ENCODE assay signal across 1 cellular context in the genomic region with DNA sequence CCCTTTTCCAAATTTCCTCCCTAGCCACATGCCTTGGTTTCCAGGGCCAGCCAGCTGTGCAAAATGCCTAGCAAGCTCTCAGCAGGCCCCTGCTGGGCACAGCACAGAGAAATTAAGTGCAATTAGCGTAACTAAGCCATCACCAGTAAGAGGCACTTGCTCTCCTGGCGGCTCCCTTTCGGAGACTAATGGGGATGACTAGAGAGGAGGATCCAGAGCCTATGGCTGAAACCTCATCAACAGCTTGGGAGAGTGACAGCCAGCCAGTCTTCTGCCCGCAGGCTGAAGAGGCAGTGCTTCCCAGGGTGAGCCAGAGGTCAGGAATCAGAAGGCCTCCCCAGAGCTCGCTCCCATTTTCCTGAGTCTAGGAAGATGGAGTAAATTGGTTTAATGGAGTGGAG.
TF ChIP-seq lines count a peak whose summit lies in the region.

No MANE protein-coding gene starts in this region.

TF ChIP-seq in H1, 55 proteins besides CTCF, POLR2A, EP300 and RAD21 (continued from another document):
- TF ChIP-seq POLR2AphosphoS5 (IDR thresholded peaks at IDR 0.05; ENCODE audit: low read depth, low read length): no peak
- no peak for TF ChIP-seq KDM4A (IDR thresholded peaks at IDR 0.05; ENCODE audit: low read depth, low read length, severe bottlenecking)
- TF ChIP-seq ZNF274 (IDR thresholded peaks at IDR 0.05; ENCODE audit: borderline replicate concordance, extremely low read depth, low read length): no peak
- peak; percentile 95 for TF ChIP-seq TCF12 (IDR thresholded peaks at IDR 0.05; ENCODE audit: low read depth, low read length)
- no peak for TF ChIP-seq PHF8 (conservative IDR thresholded peaks at IDR 0.05; ENCODE audit: low read depth, low read length)
- TF ChIP-seq, protein P1, sequence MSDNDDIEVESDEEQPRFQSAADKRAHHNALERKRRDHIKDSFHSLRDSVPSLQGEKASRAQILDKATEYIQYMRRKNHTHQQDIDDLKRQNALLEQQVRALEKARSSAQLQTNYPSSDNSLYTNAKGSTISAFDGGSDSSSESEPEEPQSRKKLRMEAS (IDR thresholded peaks at IDR 0.05): peak; percentile 14; the same call in 1 of the 2 replicates
- peak; percentile 68 for TF ChIP-seq TEAD4 (IDR thresholded peaks at IDR 0.05; ENCODE audit: low read depth, low read length)
- no peak for TF ChIP-seq RFX5 (IDR thresholded peaks at IDR 0.05; ENCODE audit: borderline replicate concordance, low read depth, low read length)
- no peak for TF ChIP-seq CBX5 (IDR thresholded peaks at IDR 0.05; ENCODE audit: low read depth, low read length)
- TF ChIP-seq SUZ12 (IDR thresholded peaks at IDR 0.05; ENCODE audit: low read length): no peak
- peak; percentile 10; the same call in 1 of the 2 replicates for TF ChIP-seq MAFK (IDR thresholded peaks at IDR 0.05; ENCODE audit: low read depth, low read length)
- no peak for TF ChIP-seq JUN (IDR thresholded peaks at IDR 0.05; ENCODE audit: low read depth, low read length)
- peak; percentile 47; the same call in 1 of the 2 replicates for TF ChIP-seq YY1 (IDR thresholded peaks at IDR 0.05; ENCODE audit: low read depth, low read length)
- TF ChIP-seq, protein P2, sequence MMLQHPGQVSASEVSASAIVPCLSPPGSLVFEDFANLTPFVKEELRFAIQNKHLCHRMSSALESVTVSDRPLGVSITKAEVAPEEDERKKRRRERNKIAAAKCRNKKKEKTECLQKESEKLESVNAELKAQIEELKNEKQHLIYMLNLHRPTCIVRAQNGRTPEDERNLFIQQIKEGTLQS (IDR thresholded peaks at IDR 0.05; ENCODE audit: insufficient read depth, low read depth, low read length): no peak
- no peak for TF ChIP-seq BACH1 (IDR thresholded peaks at IDR 0.05; ENCODE audit: low read length)
- TF ChIP-seq, protein P3, sequence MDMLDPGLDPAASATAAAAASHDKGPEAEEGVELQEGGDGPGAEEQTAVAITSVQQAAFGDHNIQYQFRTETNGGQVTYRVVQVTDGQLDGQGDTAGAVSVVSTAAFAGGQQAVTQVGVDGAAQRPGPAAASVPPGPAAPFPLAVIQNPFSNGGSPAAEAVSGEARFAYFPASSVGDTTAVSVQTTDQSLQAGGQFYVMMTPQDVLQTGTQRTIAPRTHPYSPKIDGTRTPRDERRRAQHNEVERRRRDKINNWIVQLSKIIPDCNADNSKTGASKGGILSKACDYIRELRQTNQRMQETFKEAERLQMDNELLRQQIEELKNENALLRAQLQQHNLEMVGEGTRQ (IDR thresholded peaks at IDR 0.05; ENCODE audit: low read length): no peak
- TF ChIP-seq KDM1A (IDR thresholded peaks at IDR 0.05; ENCODE audit: borderline replicate concordance, low read length): no peak
- TF ChIP-seq BRCA1 (IDR thresholded peaks at IDR 0.05; ENCODE audit: low read depth, low read length): no peak
- TF ChIP-seq, protein P4, sequence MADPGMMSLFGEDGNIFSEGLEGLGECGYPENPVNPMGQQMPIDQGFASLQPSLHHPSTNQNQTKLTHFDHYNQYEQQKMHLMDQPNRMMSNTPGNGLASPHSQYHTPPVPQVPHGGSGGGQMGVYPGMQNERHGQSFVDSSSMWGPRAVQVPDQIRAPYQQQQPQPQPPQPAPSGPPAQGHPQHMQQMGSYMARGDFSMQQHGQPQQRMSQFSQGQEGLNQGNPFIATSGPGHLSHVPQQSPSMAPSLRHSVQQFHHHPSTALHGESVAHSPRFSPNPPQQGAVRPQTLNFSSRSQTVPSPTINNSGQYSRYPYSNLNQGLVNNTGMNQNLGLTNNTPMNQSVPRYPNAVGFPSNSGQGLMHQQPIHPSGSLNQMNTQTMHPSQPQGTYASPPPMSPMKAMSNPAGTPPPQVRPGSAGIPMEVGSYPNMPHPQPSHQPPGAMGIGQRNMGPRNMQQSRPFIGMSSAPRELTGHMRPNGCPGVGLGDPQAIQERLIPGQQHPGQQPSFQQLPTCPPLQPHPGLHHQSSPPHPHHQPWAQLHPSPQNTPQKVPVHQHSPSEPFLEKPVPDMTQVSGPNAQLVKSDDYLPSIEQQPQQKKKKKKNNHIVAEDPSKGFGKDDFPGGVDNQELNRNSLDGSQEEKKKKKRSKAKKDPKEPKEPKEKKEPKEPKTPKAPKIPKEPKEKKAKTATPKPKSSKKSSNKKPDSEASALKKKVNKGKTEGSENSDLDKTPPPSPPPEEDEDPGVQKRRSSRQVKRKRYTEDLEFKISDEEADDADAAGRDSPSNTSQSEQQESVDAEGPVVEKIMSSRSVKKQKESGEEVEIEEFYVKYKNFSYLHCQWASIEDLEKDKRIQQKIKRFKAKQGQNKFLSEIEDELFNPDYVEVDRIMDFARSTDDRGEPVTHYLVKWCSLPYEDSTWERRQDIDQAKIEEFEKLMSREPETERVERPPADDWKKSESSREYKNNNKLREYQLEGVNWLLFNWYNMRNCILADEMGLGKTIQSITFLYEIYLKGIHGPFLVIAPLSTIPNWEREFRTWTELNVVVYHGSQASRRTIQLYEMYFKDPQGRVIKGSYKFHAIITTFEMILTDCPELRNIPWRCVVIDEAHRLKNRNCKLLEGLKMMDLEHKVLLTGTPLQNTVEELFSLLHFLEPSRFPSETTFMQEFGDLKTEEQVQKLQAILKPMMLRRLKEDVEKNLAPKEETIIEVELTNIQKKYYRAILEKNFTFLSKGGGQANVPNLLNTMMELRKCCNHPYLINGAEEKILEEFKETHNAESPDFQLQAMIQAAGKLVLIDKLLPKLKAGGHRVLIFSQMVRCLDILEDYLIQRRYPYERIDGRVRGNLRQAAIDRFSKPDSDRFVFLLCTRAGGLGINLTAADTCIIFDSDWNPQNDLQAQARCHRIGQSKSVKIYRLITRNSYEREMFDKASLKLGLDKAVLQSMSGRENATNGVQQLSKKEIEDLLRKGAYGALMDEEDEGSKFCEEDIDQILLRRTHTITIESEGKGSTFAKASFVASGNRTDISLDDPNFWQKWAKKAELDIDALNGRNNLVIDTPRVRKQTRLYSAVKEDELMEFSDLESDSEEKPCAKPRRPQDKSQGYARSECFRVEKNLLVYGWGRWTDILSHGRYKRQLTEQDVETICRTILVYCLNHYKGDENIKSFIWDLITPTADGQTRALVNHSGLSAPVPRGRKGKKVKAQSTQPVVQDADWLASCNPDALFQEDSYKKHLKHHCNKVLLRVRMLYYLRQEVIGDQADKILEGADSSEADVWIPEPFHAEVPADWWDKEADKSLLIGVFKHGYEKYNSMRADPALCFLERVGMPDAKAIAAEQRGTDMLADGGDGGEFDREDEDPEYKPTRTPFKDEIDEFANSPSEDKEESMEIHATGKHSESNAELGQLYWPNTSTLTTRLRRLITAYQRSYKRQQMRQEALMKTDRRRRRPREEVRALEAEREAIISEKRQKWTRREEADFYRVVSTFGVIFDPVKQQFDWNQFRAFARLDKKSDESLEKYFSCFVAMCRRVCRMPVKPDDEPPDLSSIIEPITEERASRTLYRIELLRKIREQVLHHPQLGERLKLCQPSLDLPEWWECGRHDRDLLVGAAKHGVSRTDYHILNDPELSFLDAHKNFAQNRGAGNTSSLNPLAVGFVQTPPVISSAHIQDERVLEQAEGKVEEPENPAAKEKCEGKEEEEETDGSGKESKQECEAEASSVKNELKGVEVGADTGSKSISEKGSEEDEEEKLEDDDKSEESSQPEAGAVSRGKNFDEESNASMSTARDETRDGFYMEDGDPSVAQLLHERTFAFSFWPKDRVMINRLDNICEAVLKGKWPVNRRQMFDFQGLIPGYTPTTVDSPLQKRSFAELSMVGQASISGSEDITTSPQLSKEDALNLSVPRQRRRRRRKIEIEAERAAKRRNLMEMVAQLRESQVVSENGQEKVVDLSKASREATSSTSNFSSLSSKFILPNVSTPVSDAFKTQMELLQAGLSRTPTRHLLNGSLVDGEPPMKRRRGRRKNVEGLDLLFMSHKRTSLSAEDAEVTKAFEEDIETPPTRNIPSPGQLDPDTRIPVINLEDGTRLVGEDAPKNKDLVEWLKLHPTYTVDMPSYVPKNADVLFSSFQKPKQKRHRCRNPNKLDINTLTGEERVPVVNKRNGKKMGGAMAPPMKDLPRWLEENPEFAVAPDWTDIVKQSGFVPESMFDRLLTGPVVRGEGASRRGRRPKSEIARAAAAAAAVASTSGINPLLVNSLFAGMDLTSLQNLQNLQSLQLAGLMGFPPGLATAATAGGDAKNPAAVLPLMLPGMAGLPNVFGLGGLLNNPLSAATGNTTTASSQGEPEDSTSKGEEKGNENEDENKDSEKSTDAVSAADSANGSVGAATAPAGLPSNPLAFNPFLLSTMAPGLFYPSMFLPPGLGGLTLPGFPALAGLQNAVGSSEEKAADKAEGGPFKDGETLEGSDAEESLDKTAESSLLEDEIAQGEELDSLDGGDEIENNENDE (IDR thresholded peaks at IDR 0.05; ENCODE audit: insufficient replicate concordance, low read length): no peak
- TF ChIP-seq CHD1 (IDR thresholded peaks at IDR 0.05; ENCODE audit: low read depth, low read length): no peak
- TF ChIP-seq KDM5A (IDR thresholded peaks at IDR 0.05; ENCODE audit: low read length): no peak
- 0 out of 2 replicates have a peak, but pooled peaks have one; percentile 46 for TF ChIP-seq RBBP5 (IDR thresholded peaks at IDR 0.05; ENCODE audit: borderline replicate concordance, low read depth, low read length)
- peak in 1 of 2 experiments; percentile 53; a peak in 2 of 4 replicates for TF ChIP-seq HDAC2 (IDR thresholded peaks at IDR 0.05; ENCODE audit: borderline replicate concordance in 1 of 2, low read depth in 2 of 2, low read length in 2 of 2)
- no peak for TF ChIP-seq ASH2L (IDR thresholded peaks at IDR 0.05; ENCODE audit: low read length)
- TF ChIP-seq SIRT6 (IDR thresholded peaks at IDR 0.05; ENCODE audit: low read length): no peak
- TF ChIP-seq CHD2 (IDR thresholded peaks at IDR 0.05; ENCODE audit: low read length): no peak
- no peak for TF ChIP-seq SIX5 (IDR thresholded peaks at IDR 0.05; ENCODE audit: low read depth, low read length)
- peak; percentile 54; a peak in 1 of 4 replicates for TF ChIP-seq SIN3A (conservative IDR thresholded peaks at IDR 0.05 in 1 of 2, IDR thresholded peaks at IDR 0.05 in 1 of 2; ENCODE audit: low read depth in 1 of 2, low read length in 2 of 2)
- TF ChIP-seq RNF2 (IDR thresholded peaks at IDR 0.05; ENCODE audit: borderline replicate concordance, low read depth, low read length, missing control alignments, poor library complexity, severe bottlenecking): no peak
- peak; percentile 79; the same call in 1 of the 2 replicates for TF ChIP-seq POU5F1 (IDR thresholded peaks at IDR 0.05; ENCODE audit: low read depth, low read length)
- no peak for TF ChIP-seq EZH2 (IDR thresholded peaks at IDR 0.05; ENCODE audit: low read depth, low read length, severe bottlenecking)
- TF ChIP-seq CBX8 (IDR thresholded peaks at IDR 0.05; ENCODE audit: borderline replicate concordance, low read depth, low read length): no peak
- TF ChIP-seq TBP (IDR thresholded peaks at IDR 0.05; ENCODE audit: low read depth, low read length): peak; percentile 38; the same call in 1 of the 2 replicates
- TF ChIP-seq TAF1 (IDR thresholded peaks at IDR 0.05; ENCODE audit: low read depth, low read length): 0 out of 2 replicates have a peak, but pooled peaks have one; percentile 26
